Comparison of ENCODE assay signal across 2 cellular contexts in genomic region chr5:73212693-73213092, GRCh38. TPM values are rescaled to one million over a fixed set of nuclear protein-coding genes. Genes with fewer than 3 reads are reported as not detected.
"Had no signal": no experiment of that assay in that cellular context is flagged by ENCODE, and none has a peak within 500 bp of the region (broad histone marks: within the 10 kb centered on the region; RNA-seq: fewer than 3 reads in every experiment).

No MANE protein-coding gene starts in this region.

RNA-seq across cellular contexts. Expression of gene TMEM174, which starts 39.7 kb away (rescaled TPM):
- total RNA-seq: G401, GM12878 had no signal
- polyA plus RNA-seq: GM12878 had no signal
